15 cellular contexts compared by ENCODE assay signal in the genomic region with DNA sequence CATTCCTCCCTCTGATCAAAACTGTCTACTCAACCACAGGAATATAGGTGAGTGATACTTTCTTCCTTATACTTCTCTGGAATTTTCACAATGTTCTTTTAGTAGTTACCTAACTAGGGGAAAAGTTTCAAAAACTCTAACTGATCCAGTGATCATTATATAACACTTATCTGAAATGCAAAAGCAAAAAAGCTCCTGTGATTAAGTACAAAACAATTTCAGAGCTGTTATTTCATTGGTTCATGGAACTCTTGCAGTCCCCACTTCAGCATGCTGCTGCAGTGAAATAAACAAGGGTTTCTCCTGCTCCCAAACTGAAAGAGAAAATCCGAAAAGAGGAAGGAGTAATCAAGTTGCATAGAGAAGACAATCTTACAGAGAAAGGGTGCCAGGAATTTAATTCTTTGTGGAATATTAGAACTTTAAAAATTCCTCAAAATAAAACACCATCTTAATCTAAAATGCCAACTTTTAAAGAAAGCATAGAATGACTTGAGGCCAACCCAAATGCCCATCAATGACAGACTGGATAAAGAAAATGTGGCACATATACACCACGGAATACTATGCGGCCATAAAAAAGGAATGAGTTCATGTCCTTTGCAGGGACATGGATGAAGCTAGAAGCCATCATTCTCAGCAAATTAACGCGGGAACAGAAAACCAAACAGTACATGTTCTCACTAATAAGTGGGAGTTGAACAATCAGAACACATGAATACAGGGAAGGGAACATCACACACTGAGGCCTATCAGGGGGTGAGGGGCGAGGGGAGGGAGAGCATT. TPM values are rescaled to one million over a fixed set of nuclear protein-coding genes. Genes with fewer than 3 reads are reported as not detected.
DNase-seq lines count a peak whose midpoint lies in the region; TF ChIP-seq lines count a peak whose summit lies in the region.
"Had no signal": no experiment of that assay in that cellular context is flagged by ENCODE, and none has a peak within 500 bp of the region (broad histone marks: within the 10 kb centered on the region; RNA-seq: fewer than 3 reads in every experiment).

No MANE protein-coding gene starts in this region.

- H4K5ac ChIP-seq in mesendoderm (ENCODE audit: low read length), result no peak overlapping the region

- H3K56ac ChIP-seq in mesendoderm (ENCODE audit: low read length), result no peak overlapping the region

- no peak for TF ChIP-seq CTCF in AG09309 (IDR thresholded peaks at IDR 0.05; ENCODE audit: control insufficient read depth, insufficient read depth, low read depth, low read length, missing control alignments)
- no peak for TF ChIP-seq CTCF in Peyer's patch (IDR thresholded peaks at IDR 0.05)
- TF ChIP-seq CTCF in dorsolateral prefrontal cortex (IDR thresholded peaks at IDR 0.05 in 54 of 56, conservative IDR thresholded peaks at IDR 0.05 in 2 of 56; ENCODE audit: low read depth in 1 of 56, partially characterized antibody in 56 of 56), result no peak
- TF ChIP-seq CTCF in osteoblast (IDR thresholded peaks at IDR 0.05; ENCODE audit: extremely low read depth, low read depth, low read length), result no peak

- no peak overlapping the region for H2AFZ ChIP-seq in osteoblast (ENCODE audit: low read length)

- H4K8ac ChIP-seq in mesendoderm (ENCODE audit: low read depth, low read length), result no peak overlapping the region

- TF ChIP-seq POLR2A in Peyer's patch (IDR thresholded peaks at IDR 0.05), result no peak

- H4K20me1 ChIP-seq in osteoblast (ENCODE audit: insufficient read depth, low read length), result no peaks in the 10 kb centered on the region

- H3K4me3 ChIP-seq in AG09309 (ENCODE audit: control insufficient read depth, low read depth, low read length) (no peak overlapping the region), Peyer's patch (no peak overlapping the region), dorsolateral prefrontal cortex (no peak overlapping the region), osteoblast (ENCODE audit: insufficient read depth, low read length) (peak overlapping the region; percentile 45), mesendoderm (ENCODE audit: low read length) (no peak overlapping the region)
- H3K4me3 ChIP-seq: BLaER1 had no signal

- H2BK5ac ChIP-seq in mesendoderm (ENCODE audit: low read length), result no peak overlapping the region

- no CpG with 5 or more reads among the region's 6 CpGs for WGBS in mesendoderm (ENCODE audit: extremely low coverage, insufficient coverage, low lambda C conversion rate)

- H2AK5ac ChIP-seq in mesendoderm (ENCODE audit: low read length), result no peak overlapping the region

- no peak overlapping the region for H3K23ac ChIP-seq in mesendoderm (ENCODE audit: low read length)

- no peaks in the 10 kb centered on the region for H3K9me3 ChIP-seq in Peyer's patch
- no peaks in the 10 kb centered on the region for H3K9me3 ChIP-seq in osteoblast (ENCODE audit: low read depth, low read length)
- H3K9me3 ChIP-seq: BLaER1 had no signal

- no peak overlapping the region for H2BK120ac ChIP-seq in mesendoderm (ENCODE audit: low read depth, low read length)

- H3K27me3 ChIP-seq in Peyer's patch (no peaks in the 10 kb centered on the region), dorsolateral prefrontal cortex (no peaks in the 10 kb centered on the region), osteoblast (ENCODE audit: insufficient read depth, low read length) (no peaks in the 10 kb centered on the region), mesendoderm (ENCODE audit: insufficient read depth, low read length, poor library complexity) (no peaks in the 10 kb centered on the region)
- H3K27me3 ChIP-seq: BLaER1 had no signal

- H3K4me2 ChIP-seq in osteoblast (ENCODE audit: insufficient read depth, low read length), result peak overlapping the region; percentile 72
- no peak overlapping the region for H3K4me2 ChIP-seq in mesendoderm (ENCODE audit: low read length)
- H3K4me2 ChIP-seq: BLaER1 had no signal

- DNase-seq in AG09309 (ENCODE audit: low read depth) (peak; percentile 38), Peyer's patch (no peak), dorsolateral prefrontal cortex (no peak), osteoblast (ENCODE audit: insufficient read length, low spot score, missing footprints) (no peak), 8988T (no peak), mesendoderm (no peak), HUDEP-2 (lab: John Stamatoyannopoulos, UW; ENCODE audit: unreplicated experiment in 76 of 76) (no peak)
- no peak for DNase-seq in NK-92 treated with Interleukin-12 subunit alpha and Interleukin-12 subunit beta, amount 100 ng/mL, for 24 hours (lab: John Stamatoyannopoulos, UW)
- DNase-seq: activated naive CD4-positive, alpha-beta T cell treated with anti-CD3 and anti-CD28 coated beads for 36 hours; foreskin melanocyte; H9; NCI-H1092 treated with DMSO at 0.1 percent for 48 hours; NCI-H510A treated with DMSO at 0.1 percent for 48 hours; SHP77 had no signal

- peak overlapping the region in 3 of 4 donors; percentile 2 to 51 (median 16) for H3K27ac ChIP-seq in Peyer's patch
- H3K27ac ChIP-seq in dorsolateral prefrontal cortex, result peak overlapping the region in 45 of 59 donors; percentile 3 to 100 (median 55)
- peak overlapping the region; percentile 82 for H3K27ac ChIP-seq in osteoblast (ENCODE audit: low read depth, low read length)
- H3K27ac ChIP-seq in mesendoderm (ENCODE audit: low read depth, low read length), result no peak overlapping the region
- H3K27ac ChIP-seq: BLaER1 had no signal

- H3K79me1 ChIP-seq in mesendoderm (ENCODE audit: low read length), result no peaks in the 10 kb centered on the region

- H3K36me3 ChIP-seq in Peyer's patch, result peaks cover 0 to 88% (median 0%) of the 10 kb centered on the region in 3 donors
- H3K36me3 ChIP-seq in osteoblast (ENCODE audit: insufficient read depth, low read length), result peaks cover 62% of the 10 kb centered on the region
- H3K36me3 ChIP-seq in mesendoderm (ENCODE audit: control insufficient read depth, insufficient read depth, low read length), result peaks cover 4% of the 10 kb centered on the region

- H3K9ac ChIP-seq in mesendoderm (ENCODE audit: low read length), result no peak overlapping the region
- H3K9ac ChIP-seq: BLaER1 had no signal

- no peak overlapping the region for H3K18ac ChIP-seq in mesendoderm (ENCODE audit: low read length)

- H3K4me1 ChIP-seq in Peyer's patch (no peaks in the 10 kb centered on the region), osteoblast (ENCODE audit: insufficient read depth, low read length) (peaks cover 27% of the 10 kb centered on the region), mesendoderm (ENCODE audit: control insufficient read depth, low read depth, low read length) (no peaks in the 10 kb centered on the region)
- H3K4me1 ChIP-seq: BLaER1 had no signal

- H2BK15ac ChIP-seq in mesendoderm (replicated peaks; ENCODE audit: low read depth), result no peak overlapping the region

- H3K79me2 ChIP-seq in osteoblast (ENCODE audit: insufficient read depth, low read length) (peaks cover 36% of the 10 kb centered on the region), mesendoderm (ENCODE audit: control insufficient read depth, insufficient read depth, low read length) (no peaks in the 10 kb centered on the region)

- intact Hi-C loops in dorsolateral prefrontal cortex (cut with DNase I), result no loop called here

- H3K4ac ChIP-seq in mesendoderm (ENCODE audit: low read depth, low read length), result no peak overlapping the region

RNA-seq across cellular contexts. Expression of gene PPP2R1B, which starts 20.3 kb away (rescaled TPM):
- 10 to 100 TPM; 25.6 to 51.8 (median 41.7) TPM for total RNA-seq in Peyer's patch
- 10 to 100 TPM; 19.2 to 62.5 (median 34.1) TPM for total RNA-seq in dorsolateral prefrontal cortex
- total RNA-seq in osteoblast, result 18.0 and 19.9 TPM in 2 replicates
- 44.6 TPM for polyA plus RNA-seq in mesendoderm (2013, experiment 1 of 2)
- polyA plus RNA-seq in mesendoderm (2013, experiment 2 of 2), result 45.3 TPM
